ENCODE assay signal across 1 cellular context in genomic region chr19:17229890-17230289, GRCh38.
TF ChIP-seq lines count a peak whose summit lies in the region.

No MANE protein-coding gene starts in this region.

TF ChIP-seq in HepG2, 621 proteins besides CTCF, POLR2A, EP300 and RAD21:
- TF ChIP-seq ZFX (CRISPR knock-in tag; IDR thresholded peaks at IDR 0.05; ENCODE audit: low read depth), result 0 out of 2 replicates have a peak, but pooled peaks have one; percentile 32
- no peak for TF ChIP-seq ZNF441 (CRISPR knock-in tag; IDR thresholded peaks at IDR 0.05; ENCODE audit: borderline replicate concordance)
- TF ChIP-seq ZMAT3 (CRISPR knock-in tag; conservative IDR thresholded peaks at IDR 0.05), result no peak
- TF ChIP-seq ZNF280D (CRISPR knock-in tag; IDR thresholded peaks at IDR 0.05), result no peak
- peak; percentile 25; the same call in 1 of the 2 replicates for TF ChIP-seq POLR2G (IDR thresholded peaks at IDR 0.05; ENCODE audit: low read depth, low read length)
- no peak for TF ChIP-seq ZNF235 (CRISPR knock-in tag; IDR thresholded peaks at IDR 0.05; ENCODE audit: borderline replicate concordance)
